ENCODE assay signal across 28 cellular contexts in genomic region chr1:2944705-2945104, GRCh38.
"Had no signal": no experiment of that assay in that cellular context is flagged by ENCODE, and none has a peak within 500 bp of the region (broad histone marks: within the 10 kb centered on the region; RNA-seq: fewer than 3 reads in every experiment).

No MANE protein-coding gene starts in this region.

- H3K9me3 ChIP-seq: colonic mucosa, prostate gland had no signal

- H3K36me3 Mint-ChIP-seq: mesothelial cell of epicardium, neural progenitor cell had no signal

- H3K9ac ChIP-seq: neural progenitor cell had no signal

- H3K4me1 ChIP-seq: colonic mucosa, esophagus muscularis mucosa, foreskin keratinocyte, gastroesophageal sphincter, heart left ventricle, neural progenitor cell, prostate gland, right atrium auricular region, suprapubic skin, transverse colon had no signal

- ATAC-seq: foreskin keratinocyte; gastroesophageal sphincter; heart left ventricle; left lobe of liver; mucosa of descending colon; stimulated activated naive B cell treated with anti-CD40 and anti-IgM and Interleukin-4, amounts not matched to agents 10 μg/mL and 1 μg/mL and 100 μg/mL, for 72 hours had no signal

- H3K27ac ChIP-seq: colonic mucosa, esophagus muscularis mucosa, foreskin keratinocyte, gastroesophageal sphincter, heart left ventricle, hepatocyte, neural progenitor cell, prostate gland, right atrium auricular region, skin epidermis, suprapubic skin, transverse colon had no signal

- FAIRE-seq: endothelial cell of umbilical vein, kidney had no signal

- H3K27me3 ChIP-seq: colonic mucosa, foreskin keratinocyte, hepatocyte, neural progenitor cell, right atrium auricular region had no signal

- H3K36me3 ChIP-seq: colonic mucosa, esophagus muscularis mucosa, gastroesophageal sphincter, heart left ventricle, neural progenitor cell, prostate gland, right atrium auricular region, suprapubic skin, transverse colon had no signal

- H3K4me3 ChIP-seq: colonic mucosa, esophagus muscularis mucosa, gastroesophageal sphincter, heart left ventricle, hepatocyte, lung, mucosa of descending colon, neural progenitor cell, prostate gland, right atrium auricular region, skin epidermis, suprapubic skin, transverse colon had no signal

- H2AFZ ChIP-seq: hepatocyte, neural progenitor cell had no signal

- H3K4me1 Mint-ChIP-seq: mesothelial cell of epicardium, nephron, neural progenitor cell had no signal

- H3K79me2 ChIP-seq: hepatocyte had no signal

- H3K4me2 ChIP-seq: hepatocyte, neural progenitor cell had no signal

- H3K4me3 Mint-ChIP-seq: dendritic cell treated with granulocyte-macrophage colony-stimulating factor and Interleukin-4, amounts not matched to agents 40 ng/mL and 50 ng/mL, for 4 days; memory B cell; mesothelial cell of epicardium; naive B cell; nephron; neural progenitor cell; stimulated activated naive B cell treated with anti-CD40 and anti-IgM and Interleukin-4, amounts not matched to agents 10 μg/mL and 1 μg/mL and 100 μg/mL, for 72 hours; stimulated activated naive CD8-positive, alpha-beta T cell treated with anti-CD3 and anti-CD28 coated beads, Interleukin-15, Interleukin-2, amounts not matched to agents 100 ng/mL and 50 ng/mL, for 24 hours had no signal

- H3K27ac Mint-ChIP-seq: dendritic cell treated with granulocyte-macrophage colony-stimulating factor and Interleukin-4, amounts not matched to agents 40 ng/mL and 50 ng/mL, for 4 days; memory B cell; mesothelial cell of epicardium; naive B cell; nephron; neural progenitor cell; stimulated activated naive B cell treated with anti-CD40 and anti-IgM and Interleukin-4, amounts not matched to agents 10 μg/mL and 1 μg/mL and 100 μg/mL, for 72 hours; stimulated activated naive CD8-positive, alpha-beta T cell treated with anti-CD3 and anti-CD28 coated beads, Interleukin-15, Interleukin-2, amounts not matched to agents 100 ng/mL and 50 ng/mL, for 24 hours had no signal

- DNase-seq: colonic mucosa; effector CD8-positive, alpha-beta T cell; foreskin keratinocyte; kidney; naive B cell; nucleus accumbens; stimulated activated CD4-positive, alpha-beta T cell treated with anti-CD3 and anti-CD28 coated beads, Interleukin-15, amount 100 ng/mL, for 24 hours; stimulated activated CD4-positive, alpha-beta T cell treated with anti-CD3 and anti-CD28 coated beads, Interleukin-2, amount 100 ng/mL, for 48 hours; stimulated activated naive B cell treated with anti-CD40 and anti-IgM and Interleukin-4, amounts not matched to agents 10 μg/mL and 1 μg/mL and 100 μg/mL, for 72 hours; transverse colon had no signal
